29 cellular contexts compared by ENCODE assay signal in genomic region chr1:5368211-5368610, GRCh38.
"Had no signal": no experiment of that assay in that cellular context is flagged by ENCODE, and none has a peak within 500 bp of the region (broad histone marks: within the 10 kb centered on the region; RNA-seq: fewer than 3 reads in every experiment).

No MANE protein-coding gene starts in this region.

- H3K36me3 ChIP-seq: neutrophil, pancreas, right lobe of liver, spleen, suprapubic skin, tibial artery, transverse colon, upper lobe of left lung, vagina had no signal

- H3K27me3 ChIP-seq: neutrophil, pancreas, right lobe of liver, testis, tibial artery, transverse colon, upper lobe of left lung, vagina had no signal

- H3K4me1 Mint-ChIP-seq: nephron progenitor cell; stimulated activated memory B cell treated with anti-CD40 and anti-IgM and Interleukin-4, amounts not matched to agents 10 μg/mL and 1 μg/mL and 100 μg/mL, for 72 hours had no signal

- H3K4me1 ChIP-seq: pancreas, psoas muscle, right lobe of liver, spleen, testis, tibial artery, transverse colon, upper lobe of left lung, vagina had no signal

- DNase-seq: naive thymus-derived CD4-positive, alpha-beta T cell; natural killer cell; nephron progenitor cell; nucleus accumbens; pancreas; psoas muscle; right cardiac atrium; right lobe of liver; spleen; stimulated activated CD4-positive, alpha-beta T cell treated with anti-CD3 and anti-CD28 coated beads, Interleukin-12 subunit alpha, Interleukin-12 subunit beta, amount 100 ng/mL, for 4 hours; stimulated activated CD4-positive, alpha-beta T cell treated with anti-CD3 and anti-CD28 coated beads, Interleukin-1b, Interleukin-23, amount 100 ng/mL, for 48 hours; stimulated activated CD4-positive, alpha-beta T cell treated with anti-CD3 and anti-CD28 coated beads, Interleukin-4, amount 100 ng/mL, for 1 hour; stimulated activated CD4-positive, alpha-beta T cell treated with anti-CD3 and anti-CD28 coated beads, Interleukin-4, amount 100 ng/mL, for 4 hours; stimulated activated CD8-positive, alpha-beta memory T cell treated with anti-CD3 and anti-CD28 coated beads, Interleukin-4, amount 100 ng/mL, for 48 hours; stimulated activated naive CD4-positive, alpha-beta T cell; stimulated activated naive CD8-positive, alpha-beta T cell treated with anti-CD3 and anti-CD28 coated beads, Interleukin-15, amount 100 ng/mL, for 72 hours; stimulated activated naive CD8-positive, alpha-beta T cell treated with anti-CD3 and anti-CD28 coated beads, Interleukin-15, Interleukin-2, amounts not matched to agents 100 U/mL and 50 U/mL, for 24 hours; substantia nigra; testis; tibial artery; transverse colon; upper lobe of left lung had no signal

- H3K9me3 Mint-ChIP-seq: natural killer cell had no signal

- H3K36me3 Mint-ChIP-seq: natural killer cell; stimulated activated memory B cell treated with anti-CD40 and anti-IgM and Interleukin-4, amounts not matched to agents 10 μg/mL and 1 μg/mL and 100 μg/mL, for 72 hours had no signal

- H3K27ac Mint-ChIP-seq: natural killer cell; nephron progenitor cell; progenitor cell of endocrine pancreas; stimulated activated memory B cell treated with anti-CD40 and anti-IgM and Interleukin-4, amounts not matched to agents 10 μg/mL and 1 μg/mL and 100 μg/mL, for 72 hours; stimulated activated naive CD8-positive, alpha-beta T cell treated with anti-CD3 and anti-CD28 coated beads, Interleukin-15, amount 100 ng/mL, for 72 hours had no signal

- H3K4me3 ChIP-seq: pancreas, psoas muscle, right lobe of liver, skin epidermis, smooth muscle cell, spleen, suprapubic skin, testis, tibial artery, transverse colon, upper lobe of left lung, vagina had no signal

- H3K9me3 ChIP-seq: neutrophil, pancreas, psoas muscle, right lobe of liver, suprapubic skin, testis, transverse colon, vagina had no signal

- H3K27ac ChIP-seq: neutrophil, pancreas, psoas muscle, right lobe of liver, skin epidermis, spleen, suprapubic skin, testis, tibial artery, transverse colon, upper lobe of left lung, vagina had no signal

- H3K4me2 ChIP-seq: smooth muscle cell had no signal

- H3K4me3 Mint-ChIP-seq: naive thymus-derived CD4-positive, alpha-beta T cell; natural killer cell; nephron progenitor cell; stimulated activated memory B cell treated with anti-CD40 and anti-IgM and Interleukin-4, amounts not matched to agents 10 μg/mL and 1 μg/mL and 100 μg/mL, for 72 hours; stimulated activated naive CD8-positive, alpha-beta T cell treated with anti-CD3 and anti-CD28 coated beads, Interleukin-15, amount 100 ng/mL, for 72 hours had no signal
